In the genomic region with DNA sequence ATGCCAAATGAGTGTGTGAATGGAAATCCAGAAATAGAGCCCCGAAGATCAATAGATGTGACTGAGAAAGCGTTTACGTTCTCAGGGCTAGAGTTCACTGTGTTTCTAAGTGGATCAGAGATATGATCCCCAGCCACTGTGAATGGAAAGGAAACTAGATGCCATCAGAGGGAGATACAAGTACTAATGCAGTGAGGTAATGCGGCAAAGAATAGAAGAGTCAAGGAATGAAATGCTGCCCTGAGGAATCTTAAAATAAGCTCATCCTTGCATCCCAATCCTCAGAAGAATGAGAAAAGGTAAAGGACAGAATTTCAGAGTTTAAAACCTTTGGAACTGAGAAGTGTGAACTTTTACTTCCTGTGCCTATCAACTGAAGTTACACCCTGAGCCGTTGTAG, we compare ENCODE assay signal across 18 cellular contexts.
"Had no signal": no experiment of that assay in that cellular context is flagged by ENCODE, and none has a peak within 500 bp of the region (broad histone marks: within the 10 kb centered on the region; RNA-seq: fewer than 3 reads in every experiment).

No MANE protein-coding gene starts in this region.

- H3K4me3 ChIP-seq: ovary, prostate gland, sigmoid colon, suprapubic skin, tibial artery, upper lobe of right lung had no signal

- H3K9me3 ChIP-seq: ovary, prostate gland, sigmoid colon, suprapubic skin, tibial artery, upper lobe of right lung had no signal

- H3K27me3 ChIP-seq: ovary, sigmoid colon, suprapubic skin, tibial artery, upper lobe of right lung had no signal

- H3K27ac ChIP-seq: ovary, prostate gland, sigmoid colon, suprapubic skin, tibial artery, upper lobe of right lung had no signal

- FAIRE-seq: islet of Langerhans had no signal

- H3K4me1 ChIP-seq: prostate gland, sigmoid colon, suprapubic skin, tibial artery, upper lobe of right lung had no signal

- DNase-seq: activated CD4-positive, alpha-beta T cell treated with anti-CD3 and anti-CD28 coated beads, Interleukin-2, amount 10 ng/mL, durations not matched to agents 7 days and 5 days; activated CD4-positive, CD25-positive, alpha-beta regulatory T cell treated with anti-CD3 and anti-CD28 coated beads, Interleukin-2, amount 50 U/mL, for 72 hours; activated CD8-positive, alpha-beta T cell treated with anti-CD3 and anti-CD28 coated beads for 36 hours; activated naive CD8-positive, alpha-beta T cell treated with anti-CD3 and anti-CD28 coated beads, Interleukin-2, amount 50 U/mL, for 24 hours; activated T-cell treated with anti-CD3 and anti-CD28 coated beads, Interleukin-2, amount 50 U/mL, for 4 hours; amygdala; central memory CD4-positive, alpha-beta T cell; foreskin fibroblast; mammary epithelial cell; ovary; sigmoid colon; stimulated activated naive CD4-positive, alpha-beta T cell; T-helper 2 cell; tibial artery; upper lobe of right lung had no signal

- H3K36me3 ChIP-seq: ovary, prostate gland, sigmoid colon, suprapubic skin, tibial artery, upper lobe of right lung had no signal
